ENCODE assay signal across 1 cellular context in the genomic region with DNA sequence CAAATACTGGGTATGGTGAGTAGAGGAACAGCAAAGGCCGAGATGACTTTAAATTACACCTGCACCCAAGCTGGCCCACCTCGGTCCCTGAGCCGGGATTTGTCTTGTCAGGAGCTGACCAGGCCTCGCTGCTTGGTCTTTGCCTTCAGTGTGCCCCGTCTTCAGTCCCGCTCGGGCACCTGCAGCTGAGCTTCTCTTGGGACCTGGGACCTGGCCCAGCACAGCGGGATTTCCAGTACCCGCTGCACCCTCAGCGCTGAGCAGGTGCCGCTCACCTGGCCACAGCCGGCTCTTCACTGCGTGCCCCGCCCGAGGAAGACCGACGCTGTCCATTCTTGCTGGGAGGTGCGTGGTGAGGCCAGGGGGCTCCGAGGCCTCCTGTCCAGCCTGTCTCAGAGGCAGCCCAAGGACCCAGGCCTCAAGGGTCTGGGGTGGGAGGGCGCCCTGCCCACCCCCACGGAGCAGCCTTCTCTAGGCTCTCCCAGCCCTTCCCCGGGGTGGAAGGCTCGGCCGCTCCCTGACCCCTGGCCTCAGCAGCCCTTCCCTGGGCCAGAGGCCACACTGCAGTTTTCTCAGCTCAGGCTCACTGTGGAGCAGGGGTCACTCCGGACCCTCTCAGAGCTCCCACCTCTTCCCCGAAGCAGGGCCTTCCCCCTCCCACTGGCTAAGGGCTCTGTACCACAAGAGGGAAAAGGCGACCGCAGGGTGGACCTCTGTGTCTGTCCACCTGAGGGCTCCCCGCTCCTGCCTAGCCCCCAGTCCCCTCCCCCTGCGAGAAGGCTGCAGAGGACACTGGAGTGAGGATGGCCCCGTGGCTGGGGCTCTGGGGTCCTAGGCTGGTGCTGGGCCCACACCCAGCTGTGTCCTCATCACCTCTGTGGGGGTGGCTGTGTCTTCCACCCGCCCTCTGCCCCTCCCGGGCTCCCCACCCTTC.
TF ChIP-seq lines count a peak whose summit lies in the region.

No MANE protein-coding gene starts in this region.

TF ChIP-seq in WTC11, 78 proteins besides CTCF, POLR2A, EP300 and RAD21 (continued from another document):
- TF ChIP-seq FOXP1 (CRISPR knock-in tag; IDR thresholded peaks at IDR 0.05; ENCODE audit: borderline replicate concordance) (0 out of 2 replicates have a peak, but pooled peaks have one; percentile 47), ZBTB43 (CRISPR knock-in tag; IDR thresholded peaks at IDR 0.05) (peak; percentile 42; the same call in 1 of the 2 replicates)
